ENCODE assay signal across 11 cellular contexts in genomic region chr6:85660181-85660611, GRCh38. TPM values are rescaled to one million over a fixed set of nuclear protein-coding genes. Genes with fewer than 3 reads are reported as not detected.
A peak's percentile ranks its signal among the peaks of the same experiment; 100 is the strongest.
DNase-seq lines count a peak whose midpoint lies in the region; ATAC-seq and TF ChIP-seq lines count a peak whose summit lies in the region.
"Had no signal": no experiment of that assay in that cellular context is flagged by ENCODE, and none has a peak within 500 bp of the region (broad histone marks: within the 10 kb centered on the region; RNA-seq: fewer than 3 reads in every experiment).

No MANE protein-coding gene starts in this region.

- DNase-seq in NCI-H146 (lab: John Stamatoyannopoulos, UW), result peak; percentile 14
- DNase-seq in NCI-H146 treated with DMSO at 0.1 percent for 48 hours (lab: John Stamatoyannopoulos, UW; ENCODE audit: unreplicated experiment), result no peak
- peak; percentile 86 for DNase-seq in fibroblast of pulmonary artery (ENCODE audit: low read depth)
- DNase-seq in smooth muscle cell of the brain vasculature (ENCODE audit: low read depth, low spot score), result peak; percentile 65
- no peak for DNase-seq in activated gamma-delta T cell (lab: John Stamatoyannopoulos, UW)
- DNase-seq in activated T-cell treated with anti-CD3 and anti-CD28 coated beads, Interleukin-2, amount 50 U/mL, for 1 hour, result no peak
- no peak for DNase-seq in CD8-positive, alpha-beta memory T cell
- DNase-seq: body of pancreas, NCI-H1105 treated with DMSO at 0.1 percent for 48 hours, tibial artery had no signal

- H3K4me3 ChIP-seq in fibroblast of pulmonary artery (replicated peaks; ENCODE audit: low read depth, low read length), result no peak overlapping the region
- H3K4me3 ChIP-seq in CD8-positive, alpha-beta memory T cell (ENCODE audit: low read length), result no peak overlapping the region
- H3K4me3 ChIP-seq: body of pancreas, tibial artery had no signal

- TF ChIP-seq CTCF in fibroblast of pulmonary artery (IDR thresholded peaks at IDR 0.05; ENCODE audit: low read length, missing control alignments), result no peak

- no peaks in the 10 kb centered on the region for H3K27me3 ChIP-seq in CD8-positive, alpha-beta memory T cell (ENCODE audit: insufficient read depth, low read length, poor library complexity, severe bottlenecking)
- H3K27me3 ChIP-seq: body of pancreas, tibial artery had no signal

- CTCF ChIA-PET in CD8-positive, alpha-beta memory T cell (lab: Charles Lee), result no interaction called here

- H3K36me3 Mint-ChIP-seq in CD8-positive, alpha-beta memory T cell, result peaks cover 3 to 13% (median 7%) of the 10 kb centered on the region in 3 donors

- no peak overlapping the region for H3K27ac ChIP-seq in CD8-positive, alpha-beta memory T cell (ENCODE audit: low read depth, low read length)
- H3K27ac ChIP-seq: body of pancreas, tibial artery had no signal

- H3K27ac Mint-ChIP-seq in CD8-positive, alpha-beta memory T cell, result no peak overlapping the region

- H3K4me1 Mint-ChIP-seq in CD8-positive, alpha-beta memory T cell, result no peaks in the 10 kb centered on the region

- POLR2A ChIA-PET in CD8-positive, alpha-beta memory T cell (lab: Charles Lee), result interaction anchor here (1.0 kb wide), 1 partner anchor 18 kb away, joined by 3 read pairs; no protein-coding TSS in a partner anchor

- H3K9me3 Mint-ChIP-seq in CD8-positive, alpha-beta memory T cell, result peaks cover 0 to 9% (median 2%) of the 10 kb centered on the region in 5 donors

- ATAC-seq in SK-N-SH treated with all-trans-retinoic acid at 6 μM for 48 hours, result peak; percentile 100
- ATAC-seq: body of pancreas had no signal

- no peaks in the 10 kb centered on the region for H3K4me1 ChIP-seq in CD8-positive, alpha-beta memory T cell (ENCODE audit: insufficient read depth, low read length)
- H3K4me1 ChIP-seq: body of pancreas, tibial artery had no signal

- peaks cover 0 to 2% of the 10 kb centered on the region in 2 donors for H3K27me3 Mint-ChIP-seq in CD8-positive, alpha-beta memory T cell

- H3K36me3 ChIP-seq in CD8-positive, alpha-beta memory T cell (ENCODE audit: insufficient read depth, low read length), result no peaks in the 10 kb centered on the region

- H3K4me3 Mint-ChIP-seq in CD8-positive, alpha-beta memory T cell, result no peak overlapping the region

- H3K9me3 ChIP-seq in CD8-positive, alpha-beta memory T cell (ENCODE audit: low read length), result no peaks in the 10 kb centered on the region
- H3K9me3 ChIP-seq: body of pancreas, tibial artery had no signal

TF ChIP-seq in SK-N-SH treated with all-trans-retinoic acid at 6 μM for 48 hours, 23 proteins besides CTCF, POLR2A, EP300 and RAD21:
- no peak for TF ChIP-seq PATZ1 (CRISPR knock-in tag; IDR thresholded peaks at IDR 0.05; ENCODE audit: borderline replicate concordance)
- TF ChIP-seq TCF4 (CRISPR knock-in tag; IDR thresholded peaks at IDR 0.05; ENCODE audit: borderline replicate concordance), result no peak
- no peak for TF ChIP-seq SNAI2 (CRISPR knock-in tag; IDR thresholded peaks at IDR 0.05)
- TF ChIP-seq ISL1 (CRISPR knock-in tag; IDR thresholded peaks at IDR 0.05), result no peak
- no peak for TF ChIP-seq PPARA (CRISPR knock-in tag; IDR thresholded peaks at IDR 0.05; ENCODE audit: borderline replicate concordance)
- TF ChIP-seq BACH2 (CRISPR knock-in tag; IDR thresholded peaks at IDR 0.05; ENCODE audit: borderline replicate concordance), result no peak
- no peak for TF ChIP-seq ZFP30 (CRISPR knock-in tag; IDR thresholded peaks at IDR 0.05)
- no peak for TF ChIP-seq ZNF565 (CRISPR knock-in tag; conservative IDR thresholded peaks at IDR 0.05; ENCODE audit: low read depth)
- no peak for TF ChIP-seq ESRRG (CRISPR knock-in tag; IDR thresholded peaks at IDR 0.05)
- no peak for TF ChIP-seq CSRNP3 (CRISPR knock-in tag; IDR thresholded peaks at IDR 0.05)
- TF ChIP-seq ZC3H10 (CRISPR knock-in tag; IDR thresholded peaks at IDR 0.05), result no peak
- no peak for TF ChIP-seq POU6F1 (CRISPR knock-in tag; IDR thresholded peaks at IDR 0.05; ENCODE audit: borderline replicate concordance, low read depth)
- TF ChIP-seq TSHZ2 (CRISPR knock-in tag; IDR thresholded peaks at IDR 0.05), result no peak
- TF ChIP-seq CREB5 (CRISPR knock-in tag; IDR thresholded peaks at IDR 0.05; ENCODE audit: low read depth), result no peak
- TF ChIP-seq RARB (CRISPR knock-in tag; IDR thresholded peaks at IDR 0.05), result no peak

RNA-seq across cellular contexts. Expression of gene SYNCRIP, which starts 17.5 kb away (rescaled TPM):
- 100 to 1,000 TPM; 247 to 249 TPM for total RNA-seq in CD8-positive, alpha-beta memory T cell
- 81.6 TPM for polyA plus RNA-seq in CD8-positive, alpha-beta memory T cell

Comparison
In these comparisons a context has a peak if more than half of its experiments do, and no peak if none do; other contexts are left out.
1. DNase-seq: peak in NCI-H146 (single experiment), fibroblast of pulmonary artery (single experiment) and smooth muscle cell of the brain vasculature (single experiment); none in NCI-H146 treated with DMSO at 0.1 percent for 48 hours (single experiment), activated gamma-delta T cell (single experiment), activated T-cell treated with anti-CD3 and anti-CD28 coated beads, Interleukin-2, amount 50 U/mL, for 1 hour (single experiment) and CD8-positive, alpha-beta memory T cell (0 of 5).